17 cellular contexts compared by ENCODE assay signal in the genomic region with DNA sequence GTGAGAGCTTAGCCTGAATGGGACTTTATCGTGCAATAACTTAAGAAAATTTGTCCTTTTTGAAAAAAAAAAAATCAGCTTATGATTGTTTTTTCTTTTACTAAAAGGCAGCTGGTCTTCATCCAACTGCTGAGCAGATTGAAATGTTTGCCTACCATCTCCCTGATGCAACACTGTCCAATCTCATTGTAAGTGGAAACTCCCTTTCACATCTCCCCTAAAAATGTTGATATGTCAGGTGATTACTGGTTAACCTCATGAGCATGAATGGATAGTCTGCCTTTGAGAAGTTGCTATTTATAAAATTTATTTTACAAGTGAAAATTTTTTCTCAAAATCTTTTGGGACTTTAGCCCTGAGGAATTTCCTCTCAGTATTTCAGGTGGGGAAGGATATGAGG. TPM values are rescaled to one million over a fixed set of nuclear protein-coding genes. Genes with fewer than 3 reads are reported as not detected.
DNase-seq lines count a peak whose midpoint lies in the region; ATAC-seq, FAIRE-seq and TF ChIP-seq lines count a peak whose summit lies in the region.
"Had no signal": no experiment of that assay in that cellular context is flagged by ENCODE, and none has a peak within 500 bp of the region (broad histone marks: within the 10 kb centered on the region; RNA-seq: fewer than 3 reads in every experiment).

No MANE protein-coding gene starts in this region.

- TF ChIP-seq RAD21 in GM12878 (IDR thresholded peaks at IDR 0.05; ENCODE audit: insufficient read depth, low read depth, low read length) = no peak

- H3K9me3 Mint-ChIP-seq in CD8-positive, alpha-beta memory T cell = no peaks in the 10 kb centered on the region
- H3K9me3 Mint-ChIP-seq in naive thymus-derived CD8-positive, alpha-beta T cell = no peaks in the 10 kb centered on the region

- H3K27me3 Mint-ChIP-seq in CD8-positive, alpha-beta memory T cell = no peaks in the 10 kb centered on the region
- H3K27me3 Mint-ChIP-seq in naive thymus-derived CD8-positive, alpha-beta T cell = no peaks in the 10 kb centered on the region

- H3K4me1 Mint-ChIP-seq in CD8-positive, alpha-beta memory T cell = peaks cover 30 to 45% (median 40%) of the 10 kb centered on the region in 3 donors
- H3K4me1 Mint-ChIP-seq in naive thymus-derived CD8-positive, alpha-beta T cell = peaks cover 0 to 24% (median 2%) of the 10 kb centered on the region in 4 donors

- peak; percentile 89 for ATAC-seq in GM12878
- ATAC-seq in naive thymus-derived CD8-positive, alpha-beta T cell = peak in 1 of 2 donors; percentile 75
- no peak for ATAC-seq in GM21737 (IDR thresholded peaks at IDR 0.05; ENCODE audit: unreplicated experiment)
- no peak for ATAC-seq in left colon
- ATAC-seq: left ventricle myocardium superior had no signal

- peaks cover 23% of the 10 kb centered on the region for H3K4me1 ChIP-seq in CD8-positive, alpha-beta memory T cell (ENCODE audit: insufficient read depth, low read length)
- H3K4me1 ChIP-seq in GM12878 (ENCODE audit: control insufficient read depth, insufficient read depth, low read length) = no peaks in the 10 kb centered on the region
- no peaks in the 10 kb centered on the region for H3K4me1 ChIP-seq in testis
- H3K4me1 ChIP-seq: thyroid gland had no signal

- RAD21 ChIA-PET in GM12878 (lab: Charles Lee; ENCODE audit: unreplicated experiment) = interaction anchor here (0.6 to 1.6 kb wide), 8 partner anchors 10 to 197 kb away, joined by 3 to 6 read pairs (median 3); no protein-coding TSS in a partner anchor

- peaks cover 20 to 68% (median 20%) of the 10 kb centered on the region in 3 donors for H3K36me3 Mint-ChIP-seq in CD8-positive, alpha-beta memory T cell
- peaks cover 0 to 78% (median 26%) of the 10 kb centered on the region in 3 donors for H3K36me3 Mint-ChIP-seq in naive thymus-derived CD8-positive, alpha-beta T cell

- H4K20me1 ChIP-seq in GM12878 (ENCODE audit: control insufficient read depth, insufficient read depth) = no peaks in the 10 kb centered on the region

- peak overlapping the region in 5 of 7 donors; percentile 6 to 54 (median 38) for H3K4me3 Mint-ChIP-seq in CD8-positive, alpha-beta memory T cell
- no peak overlapping the region for H3K4me3 Mint-ChIP-seq in naive thymus-derived CD8-positive, alpha-beta T cell

- no peak overlapping the region for H3K4me2 ChIP-seq in GM12878 (ENCODE audit: control insufficient read depth, insufficient read depth)
- H3K4me2 ChIP-seq: hepatocyte, smooth muscle cell had no signal

- peak overlapping the region; percentile 21 for H3K27ac ChIP-seq in CD8-positive, alpha-beta memory T cell (ENCODE audit: low read depth, low read length)
- H3K27ac ChIP-seq in GM12878 (ENCODE audit: control insufficient read depth, insufficient read depth) = peak overlapping the region; percentile 8; the same call in 1 of the 2 replicates
- no peak overlapping the region for H3K27ac ChIP-seq in testis
- H3K27ac ChIP-seq: hepatocyte, neutrophil, thyroid gland had no signal

- SMC1A ChIA-PET in GM12878 (lab: Charles Lee; ENCODE audit: uncharacterized antibody, unreplicated experiment) = interaction anchor here (0.9 to 2.1 kb wide), 8 partner anchors 9 to 198 kb away, joined by 3 to 6 read pairs (median 4); no protein-coding TSS in a partner anchor

- POLR2A ChIA-PET in CD8-positive, alpha-beta memory T cell (lab: Charles Lee) = no interaction called here
- POLR2A ChIA-PET in GM12878 (lab: Charles Lee) = interaction anchor here (0.6 to 0.7 kb wide), 3 partner anchors 141 to 550 kb away, joined by 3 to 4 read pairs (median 3); no protein-coding TSS in a partner anchor
- POLR2A ChIA-PET in naive thymus-derived CD8-positive, alpha-beta T cell (lab: Charles Lee) = no interaction called here

- intact Hi-C loops in GM12878 (cut with micrococcal nuclease; ENCODE audit: unreplicated experiment) (no loop called here), testis (cut with DNase I; ENCODE audit: low total_unique reads) (no loop called here), left colon (cut with DNase I, micrococcal nuclease) (no loop called here)

- no TSS peak for BruUV-seq in GM12878 (replicated peaks; lab: Mats Ljungman, UMichigan)

- peaks cover 28% of the 10 kb centered on the region for H3K36me3 ChIP-seq in CD8-positive, alpha-beta memory T cell (ENCODE audit: insufficient read depth, low read length)
- H3K36me3 ChIP-seq in GM12878 (ENCODE audit: control insufficient read depth in 2 of 2, insufficient read depth in 2 of 2, low read length in 1 of 2) = peaks cover 4 to 13% of the 10 kb centered on the region in 2 experiments
- H3K36me3 ChIP-seq in testis (ENCODE audit: low read depth, missing control alignments) = no peaks in the 10 kb centered on the region

- no peaks in the 10 kb centered on the region; the same call in 1 of the 2 replicates for H3K79me2 ChIP-seq in GM12878 (ENCODE audit: control insufficient read depth, insufficient read depth, low read length)
- H3K79me2 ChIP-seq: hepatocyte had no signal

- no peak overlapping the region for H3K4me3 ChIP-seq in CD8-positive, alpha-beta memory T cell (ENCODE audit: low read length)
- H3K4me3 ChIP-seq in GM12878 (no peak overlapping the region), testis (no peak overlapping the region)
- H3K4me3 ChIP-seq: hepatocyte, smooth muscle cell, thyroid gland had no signal

- in situ Hi-C loops in GM12878 (cut with MboI) = no loop called here

- TF ChIP-seq POLR2A in GM12878 (IDR thresholded peaks at IDR 0.05; ENCODE audit: low read depth, low read length) (no peak), testis (IDR thresholded peaks at IDR 0.05) (no peak)

- CTCF ChIA-PET in CD8-positive, alpha-beta memory T cell (lab: Charles Lee) = interaction anchor here (1.4 kb wide), 1 partner anchor 18 kb away, joined by 3 read pairs; a partner anchor contains a TSS
- CTCF ChIA-PET in GM12878 (lab: Yijun Ruan, JAX) = interaction anchor here (0.6 to 1.5 kb wide), 5 partner anchors 10 to 202 kb away, joined by 3 to 5 read pairs (median 3); no protein-coding TSS in a partner anchor

- FAIRE-seq in GM12878 (lab: Jason Lieb, UNC) = no peak

- peak in 1 of 5 donors; percentile 33 for DNase-seq in CD8-positive, alpha-beta memory T cell
- DNase-seq in NCI-H226 = peak; percentile 48
- DNase-seq in GM12878 (ENCODE audit: low read depth, low spot score) = peak; percentile 39
- DNase-seq in naive thymus-derived CD8-positive, alpha-beta T cell = no peak
- no peak for DNase-seq in testis
- DNase-seq in H4 (ENCODE audit: low spot score) = no peak
- no peak for DNase-seq in left colon
- DNase-seq: activated T-cell treated with anti-CD3 and anti-CD28 coated beads, Interleukin-2, amount 50 U/mL, for 1 hour; left ventricle myocardium superior; NCI-H1417; NCI-H774; SIG-M5; thyroid gland had no signal

- H3K27ac Mint-ChIP-seq in CD8-positive, alpha-beta memory T cell = peak overlapping the region; percentile 33 to 94 (median 82)
- peak overlapping the region in 6 of 10 donors; percentile 11 to 79 (median 57) for H3K27ac Mint-ChIP-seq in naive thymus-derived CD8-positive, alpha-beta T cell

- WGBS in GM12878 (ENCODE audit: insufficient coverage, insufficient replicate concordance, low lambda C conversion rate, missing lambda C conversion rate) = 30% methylated on average over 1 of the region's 1 CpG
- WGBS in testis, 2 donors = 89 to 92% methylated on average over 1 of the region's 1 CpG

- H2AFZ ChIP-seq in GM12878 (ENCODE audit: control insufficient read depth, low read depth, low read length) = no peak overlapping the region
- H2AFZ ChIP-seq: hepatocyte had no signal

- peak in 1 of 2 experiments; percentile 81; a peak in 2 of 4 replicates for TF ChIP-seq EP300 in GM12878 (IDR thresholded peaks at IDR 0.05; ENCODE audit: borderline replicate concordance in 1 of 2, control insufficient read depth in 1 of 2, low read depth in 2 of 2, low read length in 2 of 2)

- H3K27me3 ChIP-seq in CD8-positive, alpha-beta memory T cell (ENCODE audit: insufficient read depth, low read length, poor library complexity, severe bottlenecking) = no peaks in the 10 kb centered on the region
- no peaks in the 10 kb centered on the region for H3K27me3 ChIP-seq in GM12878 (replicated peaks in 1 of 2; ENCODE audit: control insufficient read depth in 2 of 2, insufficient read depth in 2 of 2, low read length in 1 of 2)
- H3K27me3 ChIP-seq in testis = no peaks in the 10 kb centered on the region
- H3K27me3 ChIP-seq: hepatocyte, neutrophil, thyroid gland had no signal

- TF ChIP-seq CTCF in GM12878 (IDR thresholded peaks at IDR 0.05 in 2 of 3, conservative IDR thresholded peaks at IDR 0.05 in 1 of 3; ENCODE audit: control insufficient read depth in 2 of 3, extremely low read depth in 1 of 3, insufficient read depth in 1 of 3, low read depth in 3 of 3, low read length in 3 of 3) (no peak), testis (IDR thresholded peaks at IDR 0.05) (no peak)

- H3K9me3 ChIP-seq in CD8-positive, alpha-beta memory T cell (ENCODE audit: low read length) = no peaks in the 10 kb centered on the region
- H3K9me3 ChIP-seq in GM12878 (replicated peaks; ENCODE audit: control insufficient read depth, insufficient read depth, low read length) = no peaks in the 10 kb centered on the region
- H3K9me3 ChIP-seq in testis = no peaks in the 10 kb centered on the region
- H3K9me3 ChIP-seq: neutrophil, thyroid gland had no signal

- H3K9ac ChIP-seq in GM12878 (ENCODE audit: control insufficient read depth, insufficient read depth, low read length) = no peak overlapping the region

RNA-seq across cellular contexts. Expression of a gene that starts 17.8 kb away (rescaled TPM):
- under 1 TPM in 1 of 2 experiments, not detected in 1; 0.15 TPM for total RNA-seq in CD8-positive, alpha-beta memory T cell
- polyA plus RNA-seq in CD8-positive, alpha-beta memory T cell = 3.0 TPM
- total RNA-seq in GM12878 (2013; cell fraction: nucleolus; rRNA removed) = 0.42 TPM in 1 of 2 replicates, not detected in the other
- total RNA-seq in GM12878 (2014; rRNA removed) = 0.34 TPM in 1 of 2 replicates, not detected in the other
- 0.13 and 0.28 TPM in 2 replicates for total RNA-seq in GM12878 (2014; rRNA removed; fragmentation: Illumina TruSeq; extraction: Trizol)
- total RNA-seq in GM12878 (2021) = 0.13 and 0.37 TPM in 2 replicates
- polyA plus RNA-seq in GM12878 (2011; ENCODE audit: low read depth) = not detected
- 0.04 TPM in 1 of 2 replicates, not detected in the other for polyA plus RNA-seq in GM12878 (2011; rRNA removed)
- polyA plus RNA-seq in GM12878 (2011; cell fraction: cytosol; rRNA removed) = 0.10 and 0.13 TPM in 2 replicates
- polyA plus RNA-seq in GM12878 (2011; cell fraction: nucleus; rRNA removed) = 0.06 and 0.15 TPM in 2 replicates
- 0.08 TPM in 1 of 2 replicates, not detected in the other for polyA plus RNA-seq in GM12878 (2012)
- polyA plus RNA-seq in GM12878 (2014; fragmentation: Illumina TruSeq; extraction: Trizol) = 0.04 TPM in 1 of 2 replicates, not detected in the other
- polyA plus RNA-seq in GM12878 (2014; fragmentation: Nextera tagmentation; extraction: Ambion mirVana) = not detected
- 0.11 TPM in 1 of 2 replicates, not detected in the other for polyA plus RNA-seq in GM12878 (2014; rRNA removed)
- not detected for polyA plus RNA-seq in GM12878 (2016; fragmentation: Nextera tagmentation; extraction: Ambion mirVana)
- polyA minus RNA-seq in GM12878 (2011; rRNA and poly(A)+ RNA removed) = not detected in 2 replicates
- not detected in 2 replicates for polyA minus RNA-seq in GM12878 (2011; cell fraction: cytosol; rRNA and poly(A)+ RNA removed)
- not detected in 2 replicates for polyA minus RNA-seq in GM12878 (2011; cell fraction: nucleus; rRNA and poly(A)+ RNA removed)
- under 1 TPM; 0.65 to 0.80 TPM for total RNA-seq in naive thymus-derived CD8-positive, alpha-beta T cell
- polyA plus RNA-seq in naive thymus-derived CD8-positive, alpha-beta T cell = 1 to 10 TPM in 2 of 3 donors, under 1 TPM in 1; 0.97 to 4.3 (median 1.1) TPM
- total RNA-seq in testis = 1 to 10 TPM; 1.9 to 5.4 TPM
- 4.4 TPM for polyA plus RNA-seq in testis (ENCODE audit: insufficient read depth, low read depth, low replicate concordance)
- 0.16 and 0.23 TPM in 2 replicates for total RNA-seq in H4 (2014; rRNA removed; shearing (Covaris generic))
- 10 to 100 TPM; 24.9 to 37.8 TPM for total RNA-seq in left colon
- total RNA-seq: left ventricle myocardium superior had no signal

RNA-seq across cellular contexts. Expression of a gene that starts 22.3 kb away (rescaled TPM):
- total RNA-seq in CD8-positive, alpha-beta memory T cell = 10 to 100 TPM; 50.0 to 51.0 TPM
- 25.1 TPM for polyA plus RNA-seq in CD8-positive, alpha-beta memory T cell
- 45.7 and 45.8 TPM in 2 replicates for total RNA-seq in GM12878 (2013; cell fraction: nucleolus; rRNA removed)
- total RNA-seq in GM12878 (2014; rRNA removed) (23.7 and 28.9 TPM in 2 replicates), GM12878 (2014; rRNA removed; fragmentation: Illumina TruSeq; extraction: Trizol) (35.4 and 37.0 TPM in 2 replicates), GM12878 (2021) (35.7 and 48.9 TPM in 2 replicates), testis (10 to 100 TPM; 62.8 to 80.4 TPM), left colon (10 to 100 TPM; 24.3 to 30.1 TPM)
- 26.3 TPM for polyA plus RNA-seq in GM12878 (2011; ENCODE audit: low read depth)
- polyA plus RNA-seq in GM12878 (2011; rRNA removed) (56.2 and 57.5 TPM in 2 replicates), GM12878 (2014; fragmentation: Illumina TruSeq; extraction: Trizol) (54.0 and 66.1 TPM in 2 replicates), GM12878 (2014; fragmentation: Nextera tagmentation; extraction: Ambion mirVana) (10 to 100 TPM; 18.4 to 32.3 TPM), GM12878 (2014; rRNA removed) (38.3 and 39.6 TPM in 2 replicates), GM12878 (2016; fragmentation: Nextera tagmentation; extraction: Ambion mirVana) (10 to 100 TPM; 52.1 to 57.8 TPM), testis (ENCODE audit: insufficient read depth, low read depth, low replicate concordance) (59.2 TPM)
- polyA plus RNA-seq in GM12878 (2011; cell fraction: cytosol; rRNA removed) = 33.0 and 50.0 TPM in 2 replicates
- polyA plus RNA-seq in GM12878 (2011; cell fraction: nucleus; rRNA removed) = 51.6 and 53.3 TPM in 2 replicates
- polyA plus RNA-seq in GM12878 (2012) = 20.9 and 27.9 TPM in 2 replicates
- 50.1 and 97.7 TPM in 2 replicates for polyA minus RNA-seq in GM12878 (2011; rRNA and poly(A)+ RNA removed)
- 32.9 and 35.0 TPM in 2 replicates for polyA minus RNA-seq in GM12878 (2011; cell fraction: cytosol; rRNA and poly(A)+ RNA removed)
- polyA minus RNA-seq in GM12878 (2011; cell fraction: nucleus; rRNA and poly(A)+ RNA removed) = 15.4 and 21.2 TPM in 2 replicates
- 10 to 100 TPM; 39.5 to 40.3 TPM for total RNA-seq in naive thymus-derived CD8-positive, alpha-beta T cell
- polyA plus RNA-seq in naive thymus-derived CD8-positive, alpha-beta T cell = 10 to 100 TPM; 10.8 to 17.8 (median 13.5) TPM
- total RNA-seq in H4 (2014; rRNA removed; shearing (Covaris generic)) = 25.0 and 34.0 TPM in 2 replicates

Comparison
In these comparisons a context has a peak if more than half of its experiments do, and no peak if none do; other contexts are left out.
1. DNase-seq: peak in NCI-H226 (single experiment) and GM12878 (single experiment); none in naive thymus-derived CD8-positive, alpha-beta T cell (0 of 10), testis (single experiment), H4 (single experiment) and left colon (0 of 2).
2. H3K27ac ChIP-seq: peak in CD8-positive, alpha-beta memory T cell (single experiment) and GM12878 (single experiment); none in testis (0 of 2).
3. H3K4me3 Mint-ChIP-seq: peak in CD8-positive, alpha-beta memory T cell (5 of 7); none in naive thymus-derived CD8-positive, alpha-beta T cell (0 of 10).
4. RNA of a gene that starts 17.8 kb away (total RNA-seq): 24.9 to 37.8 TPM in left colon; 1.9 to 5.4 TPM in testis, 0.65 to 0.80 TPM in naive thymus-derived CD8-positive, alpha-beta T cell, 0.16 to 0.23 TPM in H4, 0.15 TPM in CD8-positive, alpha-beta memory T cell and 0.13 to 0.42 TPM in GM12878; every median in the first group is over 4 times any median in the second.